Comparison of ENCODE assay signal across 8 cellular contexts in the genomic region with DNA sequence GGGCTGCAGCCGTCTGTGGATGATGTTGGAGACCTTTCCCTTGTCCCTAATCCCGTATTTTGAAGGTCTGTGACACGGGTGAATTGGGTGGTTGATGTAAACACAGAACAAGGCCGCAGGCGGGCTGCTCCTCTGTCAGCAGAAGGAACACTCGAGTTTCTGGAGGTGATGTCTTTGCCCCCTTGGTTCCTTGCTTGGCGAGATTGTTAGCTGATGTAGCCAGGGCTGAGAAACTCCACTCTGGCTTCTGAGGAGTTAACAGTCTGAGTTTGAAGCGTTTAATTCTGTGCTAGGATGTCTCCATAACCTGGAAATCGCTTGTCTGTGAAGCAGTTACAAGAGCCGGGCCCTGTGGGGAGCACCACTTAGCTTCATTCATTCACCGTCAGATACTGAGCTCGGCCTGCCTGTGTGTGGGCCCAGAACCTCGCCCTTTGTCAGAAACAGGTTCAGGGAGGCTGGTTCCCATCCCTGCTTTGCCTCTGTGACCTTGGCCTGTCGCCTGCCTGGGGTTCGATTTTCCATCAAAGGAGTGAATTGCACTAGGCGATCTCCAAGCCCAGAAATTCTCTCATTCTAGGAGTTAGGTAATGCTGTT. TPM values are rescaled to one million over a fixed set of nuclear protein-coding genes. Genes with fewer than 3 reads are reported as not detected.
DNase-seq lines count a peak whose midpoint lies in the region; ATAC-seq lines count a peak whose summit lies in the region.

No MANE protein-coding gene starts in this region.

- no peak for ATAC-seq in stimulated activated naive CD8-positive, alpha-beta T cell treated with anti-CD3 and anti-CD28 coated beads, Interleukin-15, Interleukin-2, amounts not matched to agents 100 U/mL and 50 U/mL, for 24 hours
- no peak for ATAC-seq in activated T-cell treated with anti-CD3 and anti-CD28 coated beads, Interleukin-2, amount 50 U/mL, for 72 hours (replicated peaks in 1 of 2)
- ATAC-seq in GM18870 (IDR thresholded peaks at IDR 0.05; ENCODE audit: unreplicated experiment) (no peak), HG03378 (IDR thresholded peaks at IDR 0.05; ENCODE audit: unreplicated experiment) (no peak)

- intact Hi-C loops in head of caudate nucleus (cut with DNase I) = loop anchor here (5.0 to 10.0 kb wide), 2 partner anchors 58 to 95 kb away; partner anchors contain the start of genes CRAMP1 and IFT140

- H3K9me3 Mint-ChIP-seq in stimulated activated naive CD8-positive, alpha-beta T cell treated with anti-CD3 and anti-CD28 coated beads, Interleukin-15, Interleukin-2, amounts not matched to agents 100 ng/mL and 50 ng/mL, for 24 hours = no peaks in the 10 kb centered on the region
- H3K9me3 Mint-ChIP-seq in activated T-cell treated with anti-CD3 and anti-CD28 coated beads, Interleukin-2, amount 50 U/mL, for 72 hours = no peaks in the 10 kb centered on the region

- H3K36me3 Mint-ChIP-seq in stimulated activated naive CD8-positive, alpha-beta T cell treated with anti-CD3 and anti-CD28 coated beads, Interleukin-15, Interleukin-2, amounts not matched to agents 100 ng/mL and 50 ng/mL, for 24 hours (ENCODE audit: low read depth) = peaks cover 10% of the 10 kb centered on the region
- H3K36me3 Mint-ChIP-seq in activated T-cell treated with anti-CD3 and anti-CD28 coated beads, Interleukin-2, amount 50 U/mL, for 72 hours (ENCODE audit: insufficient read depth in 2 of 2) = peaks cover 2 to 5% of the 10 kb centered on the region in 2 donors

- H3K4me1 Mint-ChIP-seq in stimulated activated naive CD8-positive, alpha-beta T cell treated with anti-CD3 and anti-CD28 coated beads, Interleukin-15, Interleukin-2, amounts not matched to agents 100 ng/mL and 50 ng/mL, for 24 hours (ENCODE audit: low read depth) = peaks cover 40% of the 10 kb centered on the region
- peaks cover 36% of the 10 kb centered on the region for H3K4me1 Mint-ChIP-seq in activated T-cell treated with anti-CD3 and anti-CD28 coated beads, Interleukin-2, amount 50 U/mL, for 72 hours (ENCODE audit: low read depth)

- DNase-seq in stimulated activated naive CD8-positive, alpha-beta T cell treated with anti-CD3 and anti-CD28 coated beads, Interleukin-15, Interleukin-2, amounts not matched to agents 100 U/mL and 50 U/mL, for 24 hours = no peak
- peak; percentile 12 for DNase-seq in activated T-cell treated with anti-CD3 and anti-CD28 coated beads, Interleukin-2, amount 50 U/mL, for 72 hours
- DNase-seq in head of caudate nucleus = peak in 33 of 42 donors; percentile 26 to 76 (median 53)
- peak; percentile 38 for DNase-seq in pons (ENCODE audit: low spot score)
- no peak for DNase-seq in NCI-H345 (lab: John Stamatoyannopoulos, UW)

- peak overlapping the region; percentile 88 for H3K27ac Mint-ChIP-seq in stimulated activated naive CD8-positive, alpha-beta T cell treated with anti-CD3 and anti-CD28 coated beads, Interleukin-15, Interleukin-2, amounts not matched to agents 100 ng/mL and 50 ng/mL, for 24 hours
- H3K27ac Mint-ChIP-seq in activated T-cell treated with anti-CD3 and anti-CD28 coated beads, Interleukin-2, amount 50 U/mL, for 72 hours = peak overlapping the region; percentile 87

- H3K4me3 Mint-ChIP-seq in stimulated activated naive CD8-positive, alpha-beta T cell treated with anti-CD3 and anti-CD28 coated beads, Interleukin-15, Interleukin-2, amounts not matched to agents 100 ng/mL and 50 ng/mL, for 24 hours = peak overlapping the region; percentile 90
- peak overlapping the region; percentile 89 to 91 for H3K4me3 Mint-ChIP-seq in activated T-cell treated with anti-CD3 and anti-CD28 coated beads, Interleukin-2, amount 50 U/mL, for 72 hours

- H3K27me3 Mint-ChIP-seq in stimulated activated naive CD8-positive, alpha-beta T cell treated with anti-CD3 and anti-CD28 coated beads, Interleukin-15, Interleukin-2, amounts not matched to agents 100 ng/mL and 50 ng/mL, for 24 hours = no peaks in the 10 kb centered on the region
- no peaks in the 10 kb centered on the region for H3K27me3 Mint-ChIP-seq in activated T-cell treated with anti-CD3 and anti-CD28 coated beads, Interleukin-2, amount 50 U/mL, for 72 hours (ENCODE audit: low read depth)

RNA-seq across cellular contexts. Expression of gene MAPK8IP3, which starts 1.3 kb away (rescaled TPM):
- total RNA-seq in activated T-cell treated with anti-CD3 and anti-CD28 coated beads, Interleukin-2, amount 50 U/mL, for 72 hours = 100 to 1,000 TPM in 1 of 2 donors, 10 to 100 TPM in 1; 92.7 to 118 TPM

RNA-seq across cellular contexts. Expression of gene JPT2, which starts 29.2 kb away (rescaled TPM):
- 10 to 100 TPM; 54.1 to 62.7 TPM for total RNA-seq in activated T-cell treated with anti-CD3 and anti-CD28 coated beads, Interleukin-2, amount 50 U/mL, for 72 hours

Comparison
In these comparisons a context has a peak if more than half of its experiments do, and no peak if none do; other contexts are left out.
1. DNase-seq: peak in activated T-cell treated with anti-CD3 and anti-CD28 coated beads, Interleukin-2, amount 50 U/mL, for 72 hours (2 of 2), head of caudate nucleus (33 of 42) and pons (single experiment); none in stimulated activated naive CD8-positive, alpha-beta T cell treated with anti-CD3 and anti-CD28 coated beads, Interleukin-15, Interleukin-2, amounts not matched to agents 100 U/mL and 50 U/mL, for 24 hours (single experiment) and NCI-H345 (single experiment).